11 cellular contexts compared by ENCODE assay signal in the genomic region with DNA sequence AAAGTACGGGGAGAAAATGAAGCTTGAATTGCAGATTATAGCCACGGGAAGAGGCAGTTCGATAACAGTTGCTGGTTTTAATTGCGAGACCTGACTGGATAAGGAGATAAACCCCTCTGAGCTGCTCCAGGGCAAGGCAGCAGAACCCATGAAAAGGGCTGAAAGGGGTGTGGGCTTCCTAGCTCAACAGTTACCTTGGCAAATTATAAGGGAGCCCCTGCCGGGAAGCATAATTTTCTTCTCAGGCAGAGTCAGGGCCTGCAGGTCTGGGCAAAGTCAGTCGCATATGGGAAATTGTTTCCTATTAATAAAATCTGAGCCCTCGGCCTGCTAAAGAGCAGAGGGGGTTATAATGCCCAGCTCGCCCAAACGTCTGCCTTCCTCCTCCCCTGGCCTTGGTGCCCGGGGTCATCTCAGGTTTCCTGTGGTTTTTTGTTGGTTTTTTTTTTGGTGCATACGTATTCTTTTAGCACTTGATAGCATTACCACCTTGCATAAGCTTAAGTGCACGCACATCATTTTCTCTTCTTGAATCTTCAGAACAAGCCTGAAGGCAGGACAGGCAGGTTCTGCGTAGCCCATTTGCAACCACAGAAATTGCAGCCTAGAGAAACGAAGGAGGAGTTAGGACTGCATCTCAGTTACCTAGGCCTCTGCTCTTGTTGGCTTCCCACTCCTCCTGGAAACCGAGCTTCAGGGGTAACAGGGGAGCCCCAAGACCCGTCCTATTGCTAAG. TPM values are rescaled to one million over a fixed set of nuclear protein-coding genes. Genes with fewer than 3 reads are reported as not detected.
DNase-seq lines count a peak whose midpoint lies in the region; ATAC-seq, FAIRE-seq and TF ChIP-seq lines count a peak whose summit lies in the region.
"Had no signal": no experiment of that assay in that cellular context is flagged by ENCODE, and none has a peak within 500 bp of the region (broad histone marks: within the 10 kb centered on the region; RNA-seq: fewer than 3 reads in every experiment).

No MANE protein-coding gene starts in this region.

- no peak for FAIRE-seq in endothelial cell of umbilical vein (lab: Jason Lieb, UNC)
- FAIRE-seq: bronchial epithelial cell had no signal

- H3K4me2 ChIP-seq in endothelial cell of umbilical vein (ENCODE audit: insufficient read depth, low read length): no peak overlapping the region

- H3K4me3 ChIP-seq in endothelial cell of umbilical vein (replicated peaks in 1 of 3; ENCODE audit: insufficient read depth in 1 of 3, low read depth in 1 of 3, low read length in 3 of 3) (no peak overlapping the region), tibial artery (no peak overlapping the region), H7 (ENCODE audit: insufficient read depth, low read depth, low read length) (no peak overlapping the region)

- H3K9ac ChIP-seq in endothelial cell of umbilical vein (replicated peaks; ENCODE audit: extremely low read depth, insufficient read depth, low read length): no peak overlapping the region

- H3K27ac Mint-ChIP-seq in activated naive CD4-positive, alpha-beta T cell treated with anti-CD3 and anti-CD28 coated beads, Interleukin-2, amount 50 U/mL, for 72 hours: peak overlapping the region; percentile 16 to 60

- CTCF ChIA-PET in endothelial cell of umbilical vein (lab: Charles Lee): interaction anchor here (1.2 to 1.3 kb wide), 2 partner anchors 8 to 157 kb away, joined by 4 read pairs; no protein-coding TSS in a partner anchor

- no peaks in the 10 kb centered on the region for H3K36me3 ChIP-seq in endothelial cell of umbilical vein (ENCODE audit: control insufficient read depth in 2 of 2, extremely low read depth in 1 of 2, insufficient read depth in 2 of 2, low read length in 2 of 2)
- peaks cover 0 to 10% (median 10%) of the 10 kb centered on the region in 3 donors for H3K36me3 ChIP-seq in tibial artery
- H3K36me3 ChIP-seq in H7 (replicated peaks; ENCODE audit: control insufficient read depth, insufficient read depth, low read length): no peaks in the 10 kb centered on the region

- H3K27me3 ChIP-seq in endothelial cell of umbilical vein (ENCODE audit: control insufficient read depth in 2 of 2, insufficient read depth in 2 of 2, low read length in 2 of 2) (no peaks in the 10 kb centered on the region), tibial artery (no peaks in the 10 kb centered on the region), H7 (ENCODE audit: control insufficient read depth, insufficient read depth, low read length) (no peaks in the 10 kb centered on the region)

- intact Hi-C loops in endothelial cell of umbilical vein (cut with micrococcal nuclease): no loop called here
- intact Hi-C loops in tibial artery (cut with DNase I; ENCODE audit: low total_unique reads): no loop called here

- H3K9me3 Mint-ChIP-seq in activated naive CD4-positive, alpha-beta T cell treated with anti-CD3 and anti-CD28 coated beads, Interleukin-2, amount 50 U/mL, for 72 hours: no peaks in the 10 kb centered on the region

- no TSS peak for BruUV-seq in endothelial cell of umbilical vein (replicated peaks; lab: Mats Ljungman, UMichigan)

- H3K4me1 ChIP-seq in endothelial cell of umbilical vein (ENCODE audit: control insufficient read depth, extremely low read depth, insufficient read depth, low read length): no peaks in the 10 kb centered on the region
- H3K4me1 ChIP-seq in tibial artery: peaks cover 0 to 17% (median 14%) of the 10 kb centered on the region in 4 donors

- H3K36me3 Mint-ChIP-seq in activated naive CD4-positive, alpha-beta T cell treated with anti-CD3 and anti-CD28 coated beads, Interleukin-2, amount 50 U/mL, for 72 hours: no peaks in the 10 kb centered on the region

- peak in 1 of 2 donors; percentile 17 for ATAC-seq in activated naive CD4-positive, alpha-beta T cell treated with anti-CD3 and anti-CD28 coated beads, Interleukin-2, amount 50 U/mL, for 72 hours
- ATAC-seq in HG03457 (IDR thresholded peaks at IDR 0.05; ENCODE audit: unreplicated experiment): no peak

- H2AFZ ChIP-seq in endothelial cell of umbilical vein (ENCODE audit: low read depth, low read length): peak overlapping the region; percentile 38

- H4K20me1 ChIP-seq in endothelial cell of umbilical vein (replicated peaks; ENCODE audit: control insufficient read depth, extremely low read depth, insufficient read depth, low read length): no peaks in the 10 kb centered on the region

- H3K79me2 ChIP-seq in endothelial cell of umbilical vein (ENCODE audit: control insufficient read depth, insufficient read depth, low read length): no peaks in the 10 kb centered on the region

- no peak for TF ChIP-seq CTCF in endothelial cell of umbilical vein (IDR thresholded peaks at IDR 0.05; ENCODE audit: extremely low read depth in 1 of 2, insufficient read depth in 1 of 2, low read depth in 1 of 2, low read length in 2 of 2)
- no peak for TF ChIP-seq CTCF in tibial artery (IDR thresholded peaks at IDR 0.05)

- H3K9me3 ChIP-seq in endothelial cell of umbilical vein (replicated peaks; ENCODE audit: control insufficient read depth, insufficient read depth, low read length): no peaks in the 10 kb centered on the region
- H3K9me3 ChIP-seq in tibial artery: no peaks in the 10 kb centered on the region

- POLR2A ChIA-PET in endothelial cell of umbilical vein (lab: Charles Lee): no interaction called here

- no peak for TF ChIP-seq POLR2A in endothelial cell of umbilical vein (IDR thresholded peaks at IDR 0.05; ENCODE audit: low read depth, low read length)

- H3K27ac ChIP-seq in endothelial cell of umbilical vein (ENCODE audit: insufficient read depth, low read depth, low read length) (no peak overlapping the region), tibial artery (peak overlapping the region; percentile 52 to 57)

- no peak for DNase-seq in activated naive CD4-positive, alpha-beta T cell treated with anti-CD3 and anti-CD28 coated beads, Interleukin-2, amount 50 U/mL, for 72 hours (ENCODE audit: low spot score in 2 of 2)
- DNase-seq in activated naive CD4-positive, alpha-beta T cell (lab: John Stamatoyannopoulos, UW): no peak
- DNase-seq in NCI-H82 (lab: John Stamatoyannopoulos, UW) (peak; percentile 55), endothelial cell of umbilical vein (ENCODE audit: low read depth, low spot score) (no peak), tibial artery (no peak), NCI-H345 (lab: John Stamatoyannopoulos, UW) (no peak), H7 (no peak)
- DNase-seq: activated CD8-positive, alpha-beta memory T cell treated with anti-CD3 and anti-CD28 coated beads, Interleukin-2, amount 50 U/mL, for 4 hours; GDM1 had no signal

- dilution Hi-C loops in endothelial cell of umbilical vein (cut with MboI; ENCODE audit: extremely low pct_ligation_motif_present, low sequenced_read_pairs): no loop called here

- H3K9me1 ChIP-seq in endothelial cell of umbilical vein (replicated peaks; ENCODE audit: control insufficient read depth, extremely low read depth, insufficient read depth, low read length): no peaks in the 10 kb centered on the region

TF ChIP-seq in endothelial cell of umbilical vein, 7 proteins besides CTCF, POLR2A, EP300 and RAD21:
- TF ChIP-seq, protein P1, sequence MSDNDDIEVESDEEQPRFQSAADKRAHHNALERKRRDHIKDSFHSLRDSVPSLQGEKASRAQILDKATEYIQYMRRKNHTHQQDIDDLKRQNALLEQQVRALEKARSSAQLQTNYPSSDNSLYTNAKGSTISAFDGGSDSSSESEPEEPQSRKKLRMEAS (IDR thresholded peaks at IDR 0.05; ENCODE audit: insufficient read depth, insufficient read length): no peak
- TF ChIP-seq JUN (IDR thresholded peaks at IDR 0.05; ENCODE audit: borderline replicate concordance, insufficient read depth, insufficient read length, low read depth): no peak
- no peak for TF ChIP-seq EZH2 (IDR thresholded peaks at IDR 0.05; ENCODE audit: borderline replicate concordance, low read depth, low read length, severe bottlenecking)
- TF ChIP-seq POLR2AphosphoS5 (IDR thresholded peaks at IDR 0.05; ENCODE audit: insufficient read depth, low read depth, low read length): no peak
- TF ChIP-seq GATA2 (IDR thresholded peaks at IDR 0.05; ENCODE audit: insufficient read depth, insufficient read length, low read depth, low read length): no peak
- TF ChIP-seq FOS (IDR thresholded peaks at IDR 0.05; ENCODE audit: borderline replicate concordance, insufficient read depth, low read length): no peak
- no peak for TF ChIP-seq MYC (IDR thresholded peaks at IDR 0.05; ENCODE audit: low read depth, low read length)

RNA-seq across cellular contexts. Expression of a gene that starts 33.9 kb away (rescaled TPM):
- total RNA-seq in activated naive CD4-positive, alpha-beta T cell treated with anti-CD3 and anti-CD28 coated beads, Interleukin-2, amount 50 U/mL, for 72 hours: 10 to 100 TPM; 13.5 to 34.9 TPM
- total RNA-seq in endothelial cell of umbilical vein: 166 and 182 TPM in 2 replicates
- polyA plus RNA-seq in endothelial cell of umbilical vein: 112 and 117 TPM in 2 replicates
- polyA plus RNA-seq in endothelial cell of umbilical vein (2011; cell fraction: cytosol; rRNA removed): 156 and 177 TPM in 2 replicates
- polyA plus RNA-seq in endothelial cell of umbilical vein (2011; cell fraction: nucleus; rRNA removed): 91.2 and 92.9 TPM in 2 replicates
- 136 and 186 TPM in 2 replicates for polyA plus RNA-seq in endothelial cell of umbilical vein (2012)
- 109 and 122 TPM in 2 replicates for polyA minus RNA-seq in endothelial cell of umbilical vein
- polyA minus RNA-seq in endothelial cell of umbilical vein (2011; cell fraction: cytosol; rRNA and poly(A)+ RNA removed): 10.8 TPM
- 29.4 and 29.5 TPM in 2 replicates for polyA minus RNA-seq in endothelial cell of umbilical vein (2011; cell fraction: nucleus; rRNA and poly(A)+ RNA removed)
- 108 and 139 TPM in 2 replicates for total RNA-seq in H7 (2014; rRNA removed; shearing (Covaris generic))

RNA-seq across cellular contexts. Expression of a gene that starts 53.7 kb away (rescaled TPM):
- 10 to 100 TPM; 42.6 to 43.9 TPM for total RNA-seq in activated naive CD4-positive, alpha-beta T cell treated with anti-CD3 and anti-CD28 coated beads, Interleukin-2, amount 50 U/mL, for 72 hours
- total RNA-seq in endothelial cell of umbilical vein: 33.8 and 34.8 TPM in 2 replicates
- 39.1 and 45.5 TPM in 2 replicates for polyA plus RNA-seq in endothelial cell of umbilical vein
- polyA plus RNA-seq in endothelial cell of umbilical vein (2011; cell fraction: cytosol; rRNA removed): 31.5 and 35.7 TPM in 2 replicates
- polyA plus RNA-seq in endothelial cell of umbilical vein (2011; cell fraction: nucleus; rRNA removed): 97.4 and 105 TPM in 2 replicates
- 25.5 and 28.3 TPM in 2 replicates for polyA plus RNA-seq in endothelial cell of umbilical vein (2012)
- 29.6 and 40.0 TPM in 2 replicates for polyA minus RNA-seq in endothelial cell of umbilical vein
- polyA minus RNA-seq in endothelial cell of umbilical vein (2011; cell fraction: cytosol; rRNA and poly(A)+ RNA removed): 6.1 TPM
- polyA minus RNA-seq in endothelial cell of umbilical vein (2011; cell fraction: nucleus; rRNA and poly(A)+ RNA removed): 13.8 and 20.4 TPM in 2 replicates
- 36.8 and 38.8 TPM in 2 replicates for total RNA-seq in H7 (2014; rRNA removed; shearing (Covaris generic))
